ENCODE assay signal across 26 cellular contexts in genomic region chr16:48478418-48478817, GRCh38.
"Had no signal": no experiment of that assay in that cellular context is flagged by ENCODE, and none has a peak within 500 bp of the region (broad histone marks: within the 10 kb centered on the region; RNA-seq: fewer than 3 reads in every experiment).

No MANE protein-coding gene starts in this region.

- H3K27me3 ChIP-seq: hepatocyte, pancreas, right atrium auricular region, tibial artery had no signal

- H3K9me3 ChIP-seq: pancreas, psoas muscle, right atrium auricular region, tibial artery had no signal

- H3K36me3 Mint-ChIP-seq: activated CD8-positive, alpha-beta memory T cell treated with anti-CD3 and anti-CD28 coated beads, Interleukin-2, amount 10 ng/mL, durations not matched to agents 7 days and 5 days; brain had no signal

- H3K79me2 ChIP-seq: hepatocyte had no signal

- DNase-seq: activated CD4-positive, alpha-beta T cell treated with anti-CD3 and anti-CD28 coated beads, Interleukin-2, amount 10 ng/mL, durations not matched to agents 7 days and 5 days; activated CD8-positive, alpha-beta memory T cell treated with anti-CD3 and anti-CD28 coated beads, Interleukin-2, amount 10 ng/mL, durations not matched to agents 7 days and 5 days; activated CD8-positive, alpha-beta T cell treated with anti-CD3 and anti-CD28 coated beads for 36 hours; activated gamma-delta T cell; activated naive CD4-positive, alpha-beta T cell treated with anti-CD3 and anti-CD28 coated beads, Interleukin-2, amount 50 U/mL, for 16 hours; activated naive CD8-positive, alpha-beta T cell treated with anti-CD3 and anti-CD28 coated beads, Interleukin-2, amount 50 U/mL, for 24 hours; aorta; effector CD4-positive, alpha-beta T cell; erythroblast; foreskin melanocyte; glutamatergic neuron; left ventricle myocardium superior; mammary epithelial cell; pancreas; psoas muscle; stimulated activated CD4-positive, alpha-beta T cell treated with anti-CD3 and anti-CD28 coated beads, Interleukin-4, amount 100 ng/mL, for 24 hours; stimulated activated naive CD8-positive, alpha-beta T cell treated with anti-CD3 and anti-CD28 coated beads, Interleukin-15, Interleukin-2, amounts not matched to agents 100 U/mL and 50 U/mL, for 24 hours; substantia nigra; tibial artery had no signal

- H3K27ac Mint-ChIP-seq: activated CD4-positive, alpha-beta T cell treated with anti-CD3 and anti-CD28 coated beads, Interleukin-2, amount 10 ng/mL, durations not matched to agents 7 days and 5 days; activated CD8-positive, alpha-beta memory T cell treated with anti-CD3 and anti-CD28 coated beads, Interleukin-2, amount 10 ng/mL, durations not matched to agents 7 days and 5 days; activated CD8-positive, alpha-beta T cell treated with anti-CD3 and anti-CD28 coated beads for 36 hours; activated naive CD8-positive, alpha-beta T cell treated with anti-CD3 and anti-CD28 coated beads, Interleukin-2, amount 50 U/mL, for 24 hours; activated T-helper 1 cell treated with anti-CD3 and anti-CD28 coated beads, Interleukin-12 subunit alpha, Interleukin-12 subunit beta, Interleukin-2, Interleukin-4 antibody, amounts not matched to agents 30 ng/mL and 10 ng/mL and 1 ng/mL, durations not matched to agents 14 hours and 24 hours and 36 hours; brain; dendritic cell treated with granulocyte-macrophage colony-stimulating factor and Interleukin-4, amounts not matched to agents 40 ng/mL and 50 ng/mL, for 4 days had no signal

- H3K4me1 Mint-ChIP-seq: activated CD4-positive, alpha-beta T cell treated with anti-CD3 and anti-CD28 coated beads, Interleukin-2, amount 10 ng/mL, durations not matched to agents 7 days and 5 days; activated CD8-positive, alpha-beta memory T cell treated with anti-CD3 and anti-CD28 coated beads, Interleukin-2, amount 10 ng/mL, durations not matched to agents 7 days and 5 days; activated naive CD8-positive, alpha-beta T cell treated with anti-CD3 and anti-CD28 coated beads, Interleukin-2, amount 50 U/mL, for 24 hours had no signal

- ATAC-seq: activated CD4-positive, CD25-positive, alpha-beta regulatory T cell treated with anti-CD3 and anti-CD28 coated beads, Interleukin-2, amount 50 U/mL, for 24 hours; activated CD8-positive, alpha-beta memory T cell treated with anti-CD3 and anti-CD28 coated beads, Interleukin-2, amount 10 ng/mL, durations not matched to agents 7 days and 5 days; activated CD8-positive, alpha-beta T cell treated with anti-CD3 and anti-CD28 coated beads for 36 hours; activated naive CD8-positive, alpha-beta T cell treated with anti-CD3 and anti-CD28 coated beads, Interleukin-2, amount 50 U/mL, for 24 hours; left ventricle myocardium superior; pancreas; psoas muscle; stimulated activated naive CD8-positive, alpha-beta T cell treated with anti-CD3 and anti-CD28 coated beads, Interleukin-15, Interleukin-2, amounts not matched to agents 100 U/mL and 50 U/mL, for 24 hours had no signal

- H3K4me2 ChIP-seq: hepatocyte had no signal

- H3K9me3 Mint-ChIP-seq: dendritic cell treated with granulocyte-macrophage colony-stimulating factor and Interleukin-4, amounts not matched to agents 40 ng/mL and 50 ng/mL, for 4 days had no signal

- H3K4me3 Mint-ChIP-seq: activated CD4-positive, alpha-beta T cell treated with anti-CD3 and anti-CD28 coated beads, Interleukin-2, amount 10 ng/mL, durations not matched to agents 7 days and 5 days; activated CD8-positive, alpha-beta memory T cell treated with anti-CD3 and anti-CD28 coated beads, Interleukin-2, amount 10 ng/mL, durations not matched to agents 7 days and 5 days; activated CD8-positive, alpha-beta T cell treated with anti-CD3 and anti-CD28 coated beads for 36 hours; activated naive CD8-positive, alpha-beta T cell treated with anti-CD3 and anti-CD28 coated beads, Interleukin-2, amount 50 U/mL, for 24 hours; activated T-helper 1 cell treated with anti-CD3 and anti-CD28 coated beads, Interleukin-12 subunit alpha, Interleukin-12 subunit beta, Interleukin-2, Interleukin-4 antibody, amounts not matched to agents 30 ng/mL and 10 ng/mL and 1 ng/mL, durations not matched to agents 14 hours and 24 hours and 36 hours; brain; dendritic cell treated with granulocyte-macrophage colony-stimulating factor and Interleukin-4, amounts not matched to agents 40 ng/mL and 50 ng/mL, for 4 days; nephron had no signal

- H3K4me3 ChIP-seq: hepatocyte, pancreas, psoas muscle, right atrium auricular region, tibial artery had no signal

- H3K4me1 ChIP-seq: pancreas, psoas muscle, right atrium auricular region had no signal

- H3K36me3 ChIP-seq: pancreas, right atrium auricular region, tibial artery had no signal

- H3K27ac ChIP-seq: hepatocyte, pancreas, psoas muscle, right atrium auricular region, tibial artery had no signal
